Comparison of ENCODE assay signal across 1 cellular context in genomic region chr1:209565759-209566678, GRCh38.
TF ChIP-seq lines count a peak whose summit lies in the region.

No MANE protein-coding gene starts in this region.

TF ChIP-seq in H1, 55 proteins besides CTCF, POLR2A, EP300 and RAD21:
- no peak for TF ChIP-seq FOSL1 (IDR thresholded peaks at IDR 0.05; ENCODE audit: insufficient read depth, low read depth, low read length)
- no peak for TF ChIP-seq E2F6 (IDR thresholded peaks at IDR 0.05)
- TF ChIP-seq CHD7 (IDR thresholded peaks at IDR 0.05; ENCODE audit: insufficient replicate concordance, low read length) = no peak
- TF ChIP-seq MAX (IDR thresholded peaks at IDR 0.05) = no peak
- TF ChIP-seq SAP30 (IDR thresholded peaks at IDR 0.05; ENCODE audit: insufficient read depth, insufficient replicate concordance, low read length) = no peak
- no peak for TF ChIP-seq RBBP5 (IDR thresholded peaks at IDR 0.05; ENCODE audit: borderline replicate concordance, low read depth, low read length)
- no peak for TF ChIP-seq KDM4A (IDR thresholded peaks at IDR 0.05; ENCODE audit: low read depth, low read length, severe bottlenecking)
- TF ChIP-seq NRF1 (IDR thresholded peaks at IDR 0.05; ENCODE audit: low read depth, low read length) = peak; percentile 21; the same call in 1 of the 2 replicates
- no peak for TF ChIP-seq RXRA (IDR thresholded peaks at IDR 0.05; ENCODE audit: insufficient read depth, low read depth, low read length)
- no peak for TF ChIP-seq POLR2AphosphoS5 (IDR thresholded peaks at IDR 0.05; ENCODE audit: low read depth, low read length)
- TF ChIP-seq SIX5 (IDR thresholded peaks at IDR 0.05; ENCODE audit: low read depth, low read length) = no peak
- peak; percentile 54; the same call in 1 of the 2 replicates for TF ChIP-seq TEAD4 (IDR thresholded peaks at IDR 0.05; ENCODE audit: low read depth, low read length)
- TF ChIP-seq TAF1 (IDR thresholded peaks at IDR 0.05; ENCODE audit: low read depth, low read length) = no peak
- no peak for TF ChIP-seq CBX5 (IDR thresholded peaks at IDR 0.05; ENCODE audit: low read depth, low read length)
- TF ChIP-seq CEBPB (IDR thresholded peaks at IDR 0.05; ENCODE audit: low read depth, low read length) = peak; percentile 81
- no peak for TF ChIP-seq SP4 (IDR thresholded peaks at IDR 0.05; ENCODE audit: low read length)
- no peak for TF ChIP-seq SUZ12 (IDR thresholded peaks at IDR 0.05; ENCODE audit: low read length)
- no peak for TF ChIP-seq BCL11A (IDR thresholded peaks at IDR 0.05; ENCODE audit: low read depth in 2 of 2, low read length in 2 of 2)
- TF ChIP-seq GTF2F1 (IDR thresholded peaks at IDR 0.05; ENCODE audit: borderline replicate concordance, low read depth, low read length) = no peak
- no peak for TF ChIP-seq GABPA (IDR thresholded peaks at IDR 0.05; ENCODE audit: borderline replicate concordance, insufficient read depth, low read length)
- no peak for TF ChIP-seq KDM1A (IDR thresholded peaks at IDR 0.05; ENCODE audit: borderline replicate concordance, low read length)
- TF ChIP-seq ATF2 (IDR thresholded peaks at IDR 0.05; ENCODE audit: low read length) = no peak
- peak; percentile 63 for TF ChIP-seq YY1 (IDR thresholded peaks at IDR 0.05; ENCODE audit: low read depth, low read length)
- TF ChIP-seq CHD1 (IDR thresholded peaks at IDR 0.05; ENCODE audit: low read depth, low read length) = no peak
TF ChIP-seq in H1: peak in this region for 4.
